Comparison of ENCODE assay signal across 8 cellular contexts in genomic region chr19:41882568-41883462, GRCh38. TPM values are rescaled to one million over a fixed set of nuclear protein-coding genes. Genes with fewer than 3 reads are reported as not detected.
DNase-seq lines count a peak whose midpoint lies in the region; ATAC-seq and TF ChIP-seq lines count a peak whose summit lies in the region.

Gene ARHGEF1, plus strand, starts transcription at chr19:41883184. Its CDS starts 4,899 bp downstream, at chr19:41888083.

- H3K9me3 ChIP-seq in BLaER1 treated with 17β-estradiol and CSF1 and Interleukin-3, amounts not matched to agents 10 nM and 100 nM (replicated peaks in 1 of 11) = no peaks in the 10 kb centered on the region
- H3K9me3 ChIP-seq in body of pancreas = no peaks in the 10 kb centered on the region
- H3K9me3 ChIP-seq in iPS-18c (ENCODE audit: control insufficient read depth, insufficient read depth, low read length) = no peaks in the 10 kb centered on the region
- H3K9me3 ChIP-seq in smooth muscle cell (replicated peaks; ENCODE audit: low read depth) = no peaks in the 10 kb centered on the region

- peak within 1 kb of the TSS; percentile 73 to 96 (median 88) for H3K4me3 ChIP-seq in BLaER1 treated with 17β-estradiol and CSF1 and Interleukin-3, amounts not matched to agents 10 nM and 100 nM
- H3K4me3 ChIP-seq in body of pancreas = peak within 1 kb of the TSS; percentile 60 to 93
- H3K4me3 ChIP-seq in iPS-18c (ENCODE audit: insufficient read depth, low read depth, low read length) = peak within 1 kb of the TSS; percentile 91
- peak within 1 kb of the TSS; percentile 83 for H3K4me3 ChIP-seq in smooth muscle cell

- ATAC-seq in HG02759 (IDR thresholded peaks at IDR 0.05; ENCODE audit: unreplicated experiment) (peak; percentile 17), body of pancreas (peak; percentile 33), GM21390 (IDR thresholded peaks at IDR 0.05; ENCODE audit: unreplicated experiment) (no peak)

- peaks cover 73 to 84% (median 82%) of the 10 kb centered on the region in 10 experiments for H3K4me1 ChIP-seq in BLaER1 treated with 17β-estradiol and CSF1 and Interleukin-3, amounts not matched to agents 10 nM and 100 nM
- H3K4me1 ChIP-seq in body of pancreas = peaks cover 31% of the 10 kb centered on the region
- no peaks in the 10 kb centered on the region for H3K4me1 ChIP-seq in smooth muscle cell (ENCODE audit: low read depth)

- TF ChIP-seq POLR2A in body of pancreas (IDR thresholded peaks at IDR 0.05) = peak in 2 of 3 donors; percentile 43 to 52

- peak within 1 kb of the TSS; percentile 82 to 99 (median 96) for H3K4me2 ChIP-seq in BLaER1 treated with 17β-estradiol and CSF1 and Interleukin-3, amounts not matched to agents 10 nM and 100 nM
- peak within 1 kb of the TSS; percentile 96 for H3K4me2 ChIP-seq in smooth muscle cell

- H3K9ac ChIP-seq in BLaER1 treated with 17β-estradiol and CSF1 and Interleukin-3, amounts not matched to agents 10 nM and 100 nM = peak within 1 kb of the TSS; percentile 86 to 97 (median 95)
- H3K9ac ChIP-seq in smooth muscle cell (ENCODE audit: low read depth) = peak within 1 kb of the TSS; percentile 12

- H4K20me1 ChIP-seq in BLaER1 treated with 17β-estradiol and CSF1 and Interleukin-3, amounts not matched to agents 10 nM and 100 nM = peaks cover 35 to 42% (median 36%) of the 10 kb centered on the region in 11 experiments
- peaks cover 7% of the 10 kb centered on the region for H4K20me1 ChIP-seq in smooth muscle cell (ENCODE audit: low read depth)

- H2AFZ ChIP-seq in smooth muscle cell (ENCODE audit: low read depth) = peak within 1 kb of the TSS; percentile 51

- H3K27me3 ChIP-seq in BLaER1 treated with 17β-estradiol and CSF1 and Interleukin-3, amounts not matched to agents 10 nM and 100 nM = no peaks in the 10 kb centered on the region
- no peaks in the 10 kb centered on the region for H3K27me3 ChIP-seq in body of pancreas
- no peaks in the 10 kb centered on the region for H3K27me3 ChIP-seq in smooth muscle cell (ENCODE audit: low read depth)

- peak; percentile 55 to 57 (median 56) for DNase-seq in body of pancreas
- peak; percentile 16 for DNase-seq in smooth muscle cell (lab: John Stamatoyannopoulos, UW; ENCODE audit: unreplicated experiment)
- DNase-seq in NCI-H1048 (lab: John Stamatoyannopoulos, UW) = no peak

- WGBS in body of pancreas, 2 donors = 6 to 17% methylated on average over 25 to 48 of the region's 80 CpGs
- 9% methylated on average over 25 of the region's 80 CpGs for WGBS in smooth muscle cell (ENCODE audit: low lambda C conversion rate)

- peak within 1 kb of the TSS; percentile 76 to 98 (median 96) for H3K27ac ChIP-seq in BLaER1 treated with 17β-estradiol and CSF1 and Interleukin-3, amounts not matched to agents 10 nM and 100 nM
- H3K27ac ChIP-seq in body of pancreas (peak within 1 kb of the TSS; percentile 69 to 83 (median 78)), smooth muscle cell (ENCODE audit: low read depth) (no peak within 1 kb of the TSS)

- H3K36me3 ChIP-seq in BLaER1 treated with 17β-estradiol and CSF1 and Interleukin-3, amounts not matched to agents 10 nM and 100 nM = peaks cover 2 to 50% (median 23%) of the 10 kb centered on the region in 11 experiments; a peak in 19 of 22 replicates
- no peaks in the 10 kb centered on the region for H3K36me3 ChIP-seq in body of pancreas (replicated peaks in 1 of 2; ENCODE audit: insufficient read depth in 1 of 2, low read depth in 2 of 2)
- no peaks in the 10 kb centered on the region for H3K36me3 ChIP-seq in smooth muscle cell (ENCODE audit: low read depth)

- H3K79me2 ChIP-seq in smooth muscle cell (ENCODE audit: low read depth) = peaks cover 23% of the 10 kb centered on the region

- TF ChIP-seq CTCF in body of pancreas (IDR thresholded peaks at IDR 0.05) = no peak
- TF ChIP-seq CTCF in smooth muscle cell (IDR thresholded peaks at IDR 0.05; ENCODE audit: borderline replicate concordance, insufficient read depth, poor library complexity, severe bottlenecking) = no peak

- intact Hi-C loops in T-helper 1 cell treated with Interleukin-12 subunit alpha and Interleukin-12 subunit beta and Interleukin-4 antibody, amounts not matched to agents 30 ng/mL and 1 ng/mL, for 36 hours (cut with micrococcal nuclease) = loop anchor here (5.0 kb wide), 1 partner anchor 399 kb away; no protein-coding TSS in a partner anchor
- intact Hi-C loops in body of pancreas (cut with DNase I) = no loop called here

- H3F3A ChIP-seq in smooth muscle cell (ENCODE audit: low read depth) = peaks cover 17% of the 10 kb centered on the region

RNA-seq across cellular contexts. Expression of gene ARHGEF1, which starts in this region (rescaled TPM):
- 638 and 664 TPM in 2 replicates for total RNA-seq in T-helper 1 cell treated with Interleukin-12 subunit alpha and Interleukin-12 subunit beta and Interleukin-4 antibody, amounts not matched to agents 30 ng/mL and 1 ng/mL, for 36 hours
- total RNA-seq in body of pancreas (100 to 1,000 TPM in 1 of 2 donors, 10 to 100 TPM in 1; 43.8 to 104 TPM), smooth muscle cell (24.2 and 24.3 TPM in 2 replicates)
- polyA plus RNA-seq in smooth muscle cell = 69.6 and 78.6 TPM in 2 replicates
